Comparison of ENCODE assay signal across 24 cellular contexts in the genomic region with DNA sequence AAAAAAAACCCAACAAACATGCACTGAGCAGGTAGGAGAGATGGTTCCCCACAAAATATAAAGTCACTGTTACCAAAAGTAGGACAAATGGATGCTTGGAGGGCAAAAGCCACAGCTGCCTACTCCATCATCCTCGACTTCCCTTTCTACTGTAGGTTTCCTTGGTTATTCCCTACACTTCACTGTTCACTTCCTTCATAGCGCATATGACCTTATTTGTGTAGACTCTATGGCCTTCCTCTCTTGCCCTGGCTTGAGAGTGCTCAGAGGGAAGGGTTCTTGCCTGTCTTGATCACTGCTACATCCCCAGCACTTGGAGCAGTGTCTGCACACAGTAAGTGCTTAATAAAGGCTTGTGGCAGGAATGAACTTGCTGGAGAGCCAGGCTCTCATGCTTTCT. TPM values are rescaled to one million over a fixed set of nuclear protein-coding genes. Genes with fewer than 3 reads are reported as not detected.
DNase-seq lines count a peak whose midpoint lies in the region; ATAC-seq, FAIRE-seq and TF ChIP-seq lines count a peak whose summit lies in the region.
"Had no signal": no experiment of that assay in that cellular context is flagged by ENCODE, and none has a peak within 500 bp of the region (broad histone marks: within the 10 kb centered on the region; RNA-seq: fewer than 3 reads in every experiment).

No MANE protein-coding gene starts in this region.

- TF ChIP-seq POLR2A in IMR-90 (IDR thresholded peaks at IDR 0.05; ENCODE audit: low read depth, low read length) (no peak), H1 (IDR thresholded peaks at IDR 0.05; ENCODE audit: control extremely low read depth in 1 of 2, low read depth in 2 of 2, low read length in 2 of 2) (no peak), prostate gland (IDR thresholded peaks at IDR 0.05) (no peak), esophagus muscularis mucosa (IDR thresholded peaks at IDR 0.05; ENCODE audit: low read depth) (no peak)

- H3K23me2 ChIP-seq in H1 (ENCODE audit: low read depth, low read length), result no peaks in the 10 kb centered on the region

- H4K5ac ChIP-seq in IMR-90 (ENCODE audit: low read depth, low read length) (no peak overlapping the region), H1 (ENCODE audit: insufficient read length, low read depth, low read length) (no peak overlapping the region)

- dilution Hi-C loops in IMR-90 (cut with HindIII; ENCODE audit: low sequenced_read_pairs, unreplicated experiment), result no loop called here

- TF ChIP-seq RAD21 in IMR-90 (IDR thresholded peaks at IDR 0.05; ENCODE audit: low read length) (no peak), H1 (IDR thresholded peaks at IDR 0.05 in 1 of 2, conservative IDR thresholded peaks at IDR 0.05 in 1 of 2; ENCODE audit: low read depth in 2 of 2, low read length in 2 of 2) (no peak)

- DNase-seq in CD1c-positive myeloid dendritic cell (ENCODE audit: extremely low spot score) (peak; percentile 70), IMR-90 (no peak), H1 (ENCODE audit: low read depth in 1 of 2, low spot score in 2 of 2) (no peak), lower lobe of right lung (no peak), prostate gland (ENCODE audit: low spot score) (no peak), esophagus muscularis mucosa (ENCODE audit: extremely low spot score) (no peak), brain microvascular endothelial cell (no peak)
- DNase-seq: CD4-positive, alpha-beta T cell; CD8-positive, alpha-beta memory T cell; DMS 273 treated with DMSO at 0.1 percent for 48 hours; DMS79; EL; GF-D8; GOT3; H7; HCEC 1CT had no signal

- H3K36me3 ChIP-seq in IMR-90 (ENCODE audit: control insufficient read depth, insufficient read depth, low read length), result no peaks in the 10 kb centered on the region
- H3K36me3 ChIP-seq in H1 (ENCODE audit: control insufficient read depth in 2 of 4, insufficient read depth in 4 of 4, low read length in 3 of 4), result no peaks in the 10 kb centered on the region
- H3K36me3 ChIP-seq in lower lobe of right lung, result no peaks in the 10 kb centered on the region
- no peaks in the 10 kb centered on the region for H3K36me3 ChIP-seq in prostate gland
- H3K36me3 ChIP-seq in esophagus muscularis mucosa, result no peaks in the 10 kb centered on the region
- H3K36me3 ChIP-seq in brain microvascular endothelial cell (replicated peaks), result no peaks in the 10 kb centered on the region
- H3K36me3 ChIP-seq: BLaER1 had no signal

- H4K20me1 ChIP-seq in IMR-90 (ENCODE audit: insufficient read depth, low read length) (no peaks in the 10 kb centered on the region), H1 (replicated peaks in 1 of 2; ENCODE audit: control insufficient read depth in 1 of 2, insufficient read depth in 2 of 2, low read length in 2 of 2) (no peaks in the 10 kb centered on the region)
- H4K20me1 ChIP-seq: BLaER1 had no signal

- H3K14ac ChIP-seq in IMR-90 (replicated peaks; ENCODE audit: low read depth, low read length), result no peak overlapping the region
- H3K14ac ChIP-seq in H1 (ENCODE audit: insufficient read length), result no peak overlapping the region

- H3K4me1 ChIP-seq in IMR-90 (ENCODE audit: control insufficient read depth, insufficient read depth, low read length), result 0 out of 2 replicates have a peak, but pooled peaks cover 2% of the 10 kb centered on the region
- no peaks in the 10 kb centered on the region for H3K4me1 ChIP-seq in H1 (replicated peaks in 1 of 4; ENCODE audit: control insufficient read depth in 3 of 4, insufficient read depth in 4 of 4, low read length in 3 of 4)
- no peaks in the 10 kb centered on the region for H3K4me1 ChIP-seq in lower lobe of right lung
- no peaks in the 10 kb centered on the region for H3K4me1 ChIP-seq in prostate gland (replicated peaks)
- H3K4me1 ChIP-seq in esophagus muscularis mucosa, result no peaks in the 10 kb centered on the region
- H3K4me1 ChIP-seq: BLaER1 had no signal

- no TSS peak for BruUV-seq in IMR-90 (replicated peaks; lab: Mats Ljungman, UMichigan)

- intact Hi-C loops in IMR-90 (cut with micrococcal nuclease) (no loop called here), lower lobe of right lung (cut with DNase I) (no loop called here), prostate gland (cut with DNase I) (no loop called here), esophagus muscularis mucosa (cut with DNase I) (no loop called here)

- H2AK9ac ChIP-seq in IMR-90 (replicated peaks; ENCODE audit: low read depth, low read length, poor library complexity), result no peak overlapping the region

- H2BK120ac ChIP-seq in IMR-90 (ENCODE audit: low read depth, low read length), result no peak overlapping the region
- H2BK120ac ChIP-seq in H1 (replicated peaks; ENCODE audit: low read depth, low read length), result no peak overlapping the region

- WGBS in IMR-90 (ENCODE audit: extremely low coverage in 2 of 2, insufficient read length in 1 of 2), 2 experiments, result 83% methylated on average over 1 of the region's 2 CpGs; no CpG with 5 or more reads in 1 of the 2 experiments
- 97% methylated on average over 2 of the region's 2 CpGs; no CpG with 5 or more reads in 1 of the 2 experiments for WGBS in H1 (ENCODE audit: extremely low coverage in 1 of 2, insufficient coverage in 1 of 2, insufficient read length in 1 of 2, insufficient replicate concordance in 2 of 2, low coverage in 1 of 2, low lambda C conversion rate in 2 of 2, missing lambda C conversion rate in 1 of 2), 2 experiments
- 83% methylated on average over 2 of the region's 2 CpGs for WGBS in prostate gland
- 70% methylated on average over 2 of the region's 2 CpGs for WGBS in esophagus muscularis mucosa

- no peak overlapping the region for H3K4me2 ChIP-seq in IMR-90 (ENCODE audit: low read depth, low read length)
- H3K4me2 ChIP-seq in H1 (ENCODE audit: insufficient read depth in 1 of 2, low read depth in 2 of 2, low read length in 2 of 2), result no peak overlapping the region
- H3K4me2 ChIP-seq: BLaER1 had no signal

- H3K9me1 ChIP-seq in IMR-90 (ENCODE audit: insufficient read depth, low read length), result no peaks in the 10 kb centered on the region; the same call in 1 of the 2 replicates

- ATAC-seq in IMR-90 (ENCODE audit: low read depth) (no peak), lower lobe of right lung (peak; percentile 43 to 76), HG03457 (IDR thresholded peaks at IDR 0.05; ENCODE audit: unreplicated experiment) (no peak)

- CTCF ChIA-PET in IMR-90 (lab: Yijun Ruan, JAX), result no interaction called here
- CTCF ChIA-PET in H1 (lab: Charles Lee; ENCODE audit: partially characterized antibody), result interaction anchor here (2.6 kb wide), 1 partner anchor 12 kb away, joined by 8 read pairs; no protein-coding TSS in a partner anchor

- H4K8ac ChIP-seq in IMR-90 (ENCODE audit: low read depth in 2 of 2, low read length in 2 of 2) (no peak overlapping the region), H1 (ENCODE audit: extremely low read depth, insufficient read depth, low read length) (no peak overlapping the region)

- no peak for FAIRE-seq in H1 (lab: Jason Lieb, UNC)
- FAIRE-seq: A204.1, D721Med, GM12891 had no signal

- peak overlapping the region; percentile 2 for H2AFZ ChIP-seq in IMR-90 (replicated peaks; ENCODE audit: low read length, poor library complexity)
- no peak overlapping the region for H2AFZ ChIP-seq in H1 (ENCODE audit: low read length)

- H2BK15ac ChIP-seq in IMR-90 (ENCODE audit: low read depth, low read length) (no peak overlapping the region), H1 (ENCODE audit: low read length) (peak overlapping the region; percentile 81; the same call in 1 of the 2 replicates)

- H3K27ac ChIP-seq in IMR-90 (ENCODE audit: insufficient read depth, low read length), result no peak overlapping the region
- no peak overlapping the region for H3K27ac ChIP-seq in H1 (ENCODE audit: low read depth, low read length)
- H3K27ac ChIP-seq in lower lobe of right lung, result no peak overlapping the region
- H3K27ac ChIP-seq in prostate gland, result no peak overlapping the region
- H3K27ac ChIP-seq in esophagus muscularis mucosa (replicated peaks in 1 of 4), result no peak overlapping the region
- no peak overlapping the region for H3K27ac ChIP-seq in brain microvascular endothelial cell
- H3K27ac ChIP-seq: 22Rv1, BLaER1, C4-2B had no signal

- no peak overlapping the region for H2BK12ac ChIP-seq in H1 (ENCODE audit: low read depth, low read length)

- TF ChIP-seq CTCF in IMR-90 (conservative IDR thresholded peaks at IDR 0.05; ENCODE audit: low read depth, low read length) (no peak), H1 (IDR thresholded peaks at IDR 0.05; ENCODE audit: control extremely low read depth in 1 of 3, insufficient read depth in 1 of 3, low read depth in 1 of 3, low read length in 3 of 3) (no peak), lower lobe of right lung (IDR thresholded peaks at IDR 0.05) (no peak), prostate gland (IDR thresholded peaks at IDR 0.05) (no peak), esophagus muscularis mucosa (IDR thresholded peaks at IDR 0.05) (no peak), brain microvascular endothelial cell (IDR thresholded peaks at IDR 0.05; ENCODE audit: low read depth, low read length, missing control alignments) (no peak)

- H3K56ac ChIP-seq in IMR-90 (ENCODE audit: extremely low read depth, insufficient read depth, low read length), result no peak overlapping the region
- H3K56ac ChIP-seq in H1 (replicated peaks; ENCODE audit: insufficient read length, low read depth, low read length), result no peak overlapping the region

- no peak overlapping the region for H3K9ac ChIP-seq in IMR-90 (ENCODE audit: low read depth, low read length)
- H3K9ac ChIP-seq in H1 (replicated peaks in 1 of 4; ENCODE audit: extremely low read depth in 1 of 4, low read depth in 3 of 4, low read length in 3 of 4), result no peak overlapping the region
- H3K9ac ChIP-seq: BLaER1 had no signal

- no peak overlapping the region for H3K18ac ChIP-seq in IMR-90 (ENCODE audit: low read depth, low read length)
- H3K18ac ChIP-seq in H1 (ENCODE audit: extremely low read depth, low read length), result no peak overlapping the region

- no peak for TF ChIP-seq EP300 in H1 (IDR thresholded peaks at IDR 0.05; ENCODE audit: borderline replicate concordance in 1 of 2, low read depth in 2 of 2, low read length in 2 of 2)
- no peak for TF ChIP-seq EP300 in esophagus muscularis mucosa (IDR thresholded peaks at IDR 0.05)

- H2AK5ac ChIP-seq in IMR-90 (ENCODE audit: low read depth, low read length) (peak overlapping the region; percentile 60; the same call in 1 of the 2 replicates), H1 (ENCODE audit: low read depth, low read length) (no peak overlapping the region)

- no peaks in the 10 kb centered on the region for H3K79me2 ChIP-seq in H1 (ENCODE audit: control insufficient read depth in 1 of 2, insufficient read depth in 2 of 2, low read length in 2 of 2)

- H3K4ac ChIP-seq in IMR-90 (ENCODE audit: low read depth, low read length) (no peak overlapping the region), H1 (replicated peaks; ENCODE audit: insufficient read length, low read depth, low read length) (no peak overlapping the region)

- in situ Hi-C loops in IMR-90 (cut with MboI; ENCODE audit: low sequenced_read_pairs) (no loop called here), brain microvascular endothelial cell (cut with HindIII; ENCODE audit: low pct_ligation_motif_present, low sequenced_read_pairs) (no loop called here)

- H4K91ac ChIP-seq in IMR-90 (ENCODE audit: insufficient read depth, low read depth, low read length), result no peak overlapping the region
- no peak overlapping the region for H4K91ac ChIP-seq in H1 (replicated peaks; ENCODE audit: insufficient read length, low read length)

- H3K9me3 ChIP-seq in IMR-90 (ENCODE audit: control insufficient read depth, insufficient read depth, low read length) (no peaks in the 10 kb centered on the region), H1 (ENCODE audit: insufficient read depth in 2 of 2, low read depth in 1 of 2, low read length in 1 of 2) (no peaks in the 10 kb centered on the region), lower lobe of right lung (no peaks in the 10 kb centered on the region), prostate gland (no peaks in the 10 kb centered on the region), esophagus muscularis mucosa (no peaks in the 10 kb centered on the region)
- H3K9me3 ChIP-seq: BLaER1 had no signal

- no peak overlapping the region for H3K4me3 ChIP-seq in IMR-90 (ENCODE audit: insufficient read depth, low read depth, low read length)
- no peak overlapping the region for H3K4me3 ChIP-seq in H1 (ENCODE audit: extremely low read depth in 1 of 4, insufficient read depth in 2 of 4, low read depth in 3 of 4, low read length in 4 of 4)
- H3K4me3 ChIP-seq in lower lobe of right lung, result no peak overlapping the region
- no peak overlapping the region for H3K4me3 ChIP-seq in prostate gland
- H3K4me3 ChIP-seq in esophagus muscularis mucosa, result no peak overlapping the region
- no peak overlapping the region for H3K4me3 ChIP-seq in brain microvascular endothelial cell (ENCODE audit: low read depth, low read length)
- H3K4me3 ChIP-seq: BLaER1 had no signal

- H2BK5ac ChIP-seq in IMR-90 (ENCODE audit: low read depth, low read length, poor library complexity, severe bottlenecking) (no peak overlapping the region), H1 (ENCODE audit: low read depth, low read length) (no peak overlapping the region)

- no peak overlapping the region for H3K23ac ChIP-seq in IMR-90 (ENCODE audit: low read depth, low read length)
- no peak overlapping the region for H3K23ac ChIP-seq in H1 (ENCODE audit: insufficient read length)

- POLR2A ChIA-PET in IMR-90 (lab: Charles Lee; ENCODE audit: unreplicated experiment) (no interaction called here), H1 (lab: Charles Lee; ENCODE audit: partially characterized antibody) (interaction anchor here (0.6 to 1.5 kb wide), 2 partner anchors 15 to 22 kb away, joined by 3 to 5 read pairs; a partner anchor contains a TSS)

- H3K79me1 ChIP-seq in IMR-90 (ENCODE audit: low read depth in 1 of 2, low read length in 2 of 2) (no peaks in the 10 kb centered on the region), H1 (ENCODE audit: low read depth, low read length) (no peaks in the 10 kb centered on the region)

- H3K27me3 ChIP-seq in IMR-90 (ENCODE audit: control insufficient read depth, insufficient read depth, low read length) (no peaks in the 10 kb centered on the region), H1 (replicated peaks in 1 of 4; ENCODE audit: control insufficient read depth in 3 of 4, extremely low read depth in 1 of 4, insufficient read depth in 3 of 4, low read length in 3 of 4) (no peaks in the 10 kb centered on the region), lower lobe of right lung (ENCODE audit: low read depth) (no peaks in the 10 kb centered on the region), prostate gland (replicated peaks; ENCODE audit: insufficient read depth) (no peaks in the 10 kb centered on the region), esophagus muscularis mucosa (peaks cover 0 to 25% (median 0%) of the 10 kb centered on the region in 4 donors), brain microvascular endothelial cell (replicated peaks) (no peaks in the 10 kb centered on the region)
- H3K27me3 ChIP-seq: BLaER1 had no signal

- no peak overlapping the region for H2BK20ac ChIP-seq in IMR-90 (ENCODE audit: low read depth, low read length)
- no peak overlapping the region for H2BK20ac ChIP-seq in H1 (ENCODE audit: low read length)

RNA-seq across cellular contexts. Expression of a gene that starts 14.6 kb away (rescaled TPM):
- total RNA-seq in IMR-90 (2012; rRNA removed) (68.6 and 91.6 TPM in 2 replicates), lower lobe of right lung (15.3 TPM), prostate gland (10 to 100 TPM; 21.1 to 30.6 TPM), esophagus muscularis mucosa (10 to 100 TPM; 33.6 to 50.3 (median 41.5) TPM)
- polyA plus RNA-seq in IMR-90 (2012; rRNA removed) (63.3 and 76.8 TPM in 2 replicates), H1 (2011; rRNA removed) (102 and 106 TPM in 2 replicates)
- 157 and 222 TPM in 2 replicates for polyA plus RNA-seq in IMR-90 (2012; cell fraction: cytosol; rRNA removed)
- polyA plus RNA-seq in IMR-90 (2012; cell fraction: nucleus; rRNA removed; ENCODE audit: low replicate concordance), result 65.3 and 116 TPM in 2 replicates
- 51.6 and 51.7 TPM in 2 replicates for total RNA-seq in H1 (2021; fragmentation: NEBNext Ultra II Directional; extraction: Animal tissue kit (Norgen Biotek cat#: 25700))
- polyA plus RNA-seq in H1 (2011; cell fraction: cytosol; rRNA removed), result 69.8 TPM
- 31.0 TPM for polyA plus RNA-seq in H1 (2011; cell fraction: nucleus; rRNA removed)
- 30.9 to 32.4 TPM (median 31.9 TPM) in 4 replicates for polyA plus RNA-seq in H1 (2012, experiment 1 of 2)
- 43.6 TPM for polyA plus RNA-seq in H1 (2012, experiment 2 of 2)
- 29.6 TPM for polyA plus RNA-seq in H1 (2013, experiment 1 of 2)
- polyA plus RNA-seq in H1 (2013, experiment 2 of 2), result 28.1 TPM
- 17.3 and 19.1 TPM in 2 replicates for polyA minus RNA-seq in H1 (2011; rRNA and poly(A)+ RNA removed)
- 31.3 TPM for polyA minus RNA-seq in H1 (2011; cell fraction: cytosol; rRNA and poly(A)+ RNA removed)
- polyA minus RNA-seq in H1 (2011; cell fraction: nucleus; rRNA and poly(A)+ RNA removed), result 49.0 TPM
- polyA plus RNA-seq: CD8-positive, alpha-beta memory T cell had no signal

RNA-seq across cellular contexts. Expression of a gene that starts 18.6 kb away (rescaled TPM):
- total RNA-seq in IMR-90 (2012; rRNA removed), result not detected in 2 replicates
- not detected in 2 replicates for polyA plus RNA-seq in IMR-90 (2012; rRNA removed)
- not detected in 2 replicates for polyA plus RNA-seq in IMR-90 (2012; cell fraction: cytosol; rRNA removed)
- polyA plus RNA-seq in IMR-90 (2012; cell fraction: nucleus; rRNA removed; ENCODE audit: low replicate concordance), result 0.07 TPM in 1 of 2 replicates, not detected in the other
- 16.7 and 16.9 TPM in 2 replicates for total RNA-seq in H1 (2021; fragmentation: NEBNext Ultra II Directional; extraction: Animal tissue kit (Norgen Biotek cat#: 25700))
- 37.5 and 44.3 TPM in 2 replicates for polyA plus RNA-seq in H1 (2011; rRNA removed)
- polyA plus RNA-seq in H1 (2011; cell fraction: cytosol; rRNA removed), result 26.5 TPM
- polyA plus RNA-seq in H1 (2011; cell fraction: nucleus; rRNA removed), result 24.3 TPM
- polyA plus RNA-seq in H1 (2012, experiment 1 of 2), result 15.8 to 22.2 TPM (median 19.0 TPM) in 4 replicates
- polyA plus RNA-seq in H1 (2012, experiment 2 of 2), result 21.6 TPM
- 12.0 TPM for polyA plus RNA-seq in H1 (2013, experiment 1 of 2)
- 11.5 TPM for polyA plus RNA-seq in H1 (2013, experiment 2 of 2)
- polyA minus RNA-seq in H1 (2011; rRNA and poly(A)+ RNA removed), result 28.9 and 33.1 TPM in 2 replicates
- 18.0 TPM for polyA minus RNA-seq in H1 (2011; cell fraction: cytosol; rRNA and poly(A)+ RNA removed)
- 14.6 TPM for polyA minus RNA-seq in H1 (2011; cell fraction: nucleus; rRNA and poly(A)+ RNA removed)
- total RNA-seq in lower lobe of right lung, result 8.1 TPM
- total RNA-seq in prostate gland, result 10 to 100 TPM; 14.0 to 42.8 TPM
- under 1 TPM in 2 of 4 donors, not detected in 2; 0.33 to 0.42 TPM for total RNA-seq in esophagus muscularis mucosa
- polyA plus RNA-seq: AG04450 had no signal

RNA-seq across cellular contexts. Expression of a gene that starts 33.8 kb away (rescaled TPM):
- total RNA-seq in IMR-90 (2012; rRNA removed) (11.1 and 11.7 TPM in 2 replicates), lower lobe of right lung (21.1 TPM), prostate gland (10 to 100 TPM; 19.1 to 19.9 TPM), esophagus muscularis mucosa (100 to 1,000 TPM; 168 to 299 (median 239) TPM)
- polyA plus RNA-seq in IMR-90 (2012; rRNA removed) (7.3 and 8.2 TPM in 2 replicates), H1 (2011; rRNA removed) (119 and 188 TPM in 2 replicates)
- polyA plus RNA-seq in IMR-90 (2012; cell fraction: cytosol; rRNA removed), result 7.3 and 9.8 TPM in 2 replicates
- polyA plus RNA-seq in IMR-90 (2012; cell fraction: nucleus; rRNA removed; ENCODE audit: low replicate concordance), result 1.8 and 6.6 TPM in 2 replicates
- 118 and 129 TPM in 2 replicates for total RNA-seq in H1 (2021; fragmentation: NEBNext Ultra II Directional; extraction: Animal tissue kit (Norgen Biotek cat#: 25700))
- 156 TPM for polyA plus RNA-seq in H1 (2011; cell fraction: cytosol; rRNA removed)
- polyA plus RNA-seq in H1 (2011; cell fraction: nucleus; rRNA removed), result 142 TPM
- 104 to 136 TPM (median 132 TPM) in 4 replicates for polyA plus RNA-seq in H1 (2012, experiment 1 of 2)
- 157 TPM for polyA plus RNA-seq in H1 (2012, experiment 2 of 2)
- polyA plus RNA-seq in H1 (2013, experiment 1 of 2), result 64.1 TPM
- 57.8 TPM for polyA plus RNA-seq in H1 (2013, experiment 2 of 2)
- 138 and 188 TPM in 2 replicates for polyA minus RNA-seq in H1 (2011; rRNA and poly(A)+ RNA removed)
- 164 TPM for polyA minus RNA-seq in H1 (2011; cell fraction: cytosol; rRNA and poly(A)+ RNA removed)
- 132 TPM for polyA minus RNA-seq in H1 (2011; cell fraction: nucleus; rRNA and poly(A)+ RNA removed)
- total RNA-seq: CD4-positive, alpha-beta T cell; CD8-positive, alpha-beta memory T cell had no signal
- polyA plus RNA-seq: CD8-positive, alpha-beta memory T cell had no signal

RNA-seq across cellular contexts. Expression of a gene that starts 57.4 kb away (rescaled TPM):
- total RNA-seq in IMR-90 (2012; rRNA removed) (34.8 and 50.0 TPM in 2 replicates), lower lobe of right lung (56.7 TPM), prostate gland (10 to 100 TPM; 65.4 to 66.3 TPM), esophagus muscularis mucosa (10 to 100 TPM; 61.6 to 91.1 (median 81.5) TPM)
- polyA plus RNA-seq in IMR-90 (2012; rRNA removed) (85.7 and 89.8 TPM in 2 replicates), H1 (2011; rRNA removed) (43.2 and 53.5 TPM in 2 replicates)
- 59.3 and 67.1 TPM in 2 replicates for polyA plus RNA-seq in IMR-90 (2012; cell fraction: cytosol; rRNA removed)
- polyA plus RNA-seq in IMR-90 (2012; cell fraction: nucleus; rRNA removed; ENCODE audit: low replicate concordance), result 29.0 and 47.3 TPM in 2 replicates
- 131 and 134 TPM in 2 replicates for total RNA-seq in H1 (2021; fragmentation: NEBNext Ultra II Directional; extraction: Animal tissue kit (Norgen Biotek cat#: 25700))
- polyA plus RNA-seq in H1 (2011; cell fraction: cytosol; rRNA removed), result 70.2 TPM
- polyA plus RNA-seq in H1 (2011; cell fraction: nucleus; rRNA removed), result 42.9 TPM
- 163 to 182 TPM (median 173 TPM) in 4 replicates for polyA plus RNA-seq in H1 (2012, experiment 1 of 2)
- polyA plus RNA-seq in H1 (2012, experiment 2 of 2), result 86.7 TPM
- polyA plus RNA-seq in H1 (2013, experiment 1 of 2), result 89.6 TPM
- 96.6 TPM for polyA plus RNA-seq in H1 (2013, experiment 2 of 2)
- polyA minus RNA-seq in H1 (2011; rRNA and poly(A)+ RNA removed), result 13.6 and 21.9 TPM in 2 replicates
- 53.8 TPM for polyA minus RNA-seq in H1 (2011; cell fraction: cytosol; rRNA and poly(A)+ RNA removed)
- polyA minus RNA-seq in H1 (2011; cell fraction: nucleus; rRNA and poly(A)+ RNA removed), result 25.6 TPM

Comparison
In these comparisons a context has a peak if more than half of its experiments do, and no peak if none do; other contexts are left out.
1. ATAC-seq: peak in lower lobe of right lung (2 of 2); none in IMR-90 (single experiment) and HG03457 (single experiment).